17 cellular contexts compared by ENCODE assay signal in genomic region chr19:48186541-48186991, GRCh38. TPM values are rescaled to one million over a fixed set of nuclear protein-coding genes. Genes with fewer than 3 reads are reported as not detected.
DNase-seq lines count a peak whose midpoint lies in the region; ATAC-seq and TF ChIP-seq lines count a peak whose summit lies in the region.
"Had no signal": no experiment of that assay in that cellular context is flagged by ENCODE, and none has a peak within 500 bp of the region (broad histone marks: within the 10 kb centered on the region; RNA-seq: fewer than 3 reads in every experiment).

No MANE protein-coding gene starts in this region.

- H3K27ac ChIP-seq in upper lobe of right lung = no peak overlapping the region

- TF ChIP-seq CTCF in upper lobe of right lung (IDR thresholded peaks at IDR 0.05) = no peak

- intact Hi-C loops in upper lobe of right lung (cut with DNase I) = no loop called here

- no peaks in the 10 kb centered on the region for H3K4me1 ChIP-seq in upper lobe of right lung

- ATAC-seq in HG02642 (IDR thresholded peaks at IDR 0.05; ENCODE audit: poor library complexity, unreplicated experiment) = peak; percentile 68
- ATAC-seq in upper lobe of right lung = no peak
- ATAC-seq in HG03442 (IDR thresholded peaks at IDR 0.05; ENCODE audit: unreplicated experiment) = no peak
- ATAC-seq: CD8-positive, alpha-beta T cell had no signal

- no peaks in the 10 kb centered on the region for H3K36me3 ChIP-seq in upper lobe of right lung

- no peak overlapping the region for H3K4me3 ChIP-seq in upper lobe of right lung

- H3K27me3 ChIP-seq in upper lobe of right lung = no peaks in the 10 kb centered on the region

- peak; percentile 17 for DNase-seq in activated CD4-positive, CD25-positive, alpha-beta regulatory T cell treated with anti-CD3 and anti-CD28 coated beads, Interleukin-2, amount 50 U/mL, for 72 hours
- DNase-seq in activated CD4-positive, CD25-positive, alpha-beta regulatory T cell (lab: John Stamatoyannopoulos, UW) = no peak
- DNase-seq in NCI-H524 treated with DMSO at 0.1 percent for 48 hours (lab: John Stamatoyannopoulos, UW) = peak; percentile 85
- peak; percentile 34 for DNase-seq in upper lobe of right lung
- no peak for DNase-seq in C1 segment of cervical spinal cord (lab: John Stamatoyannopoulos, UW)
- DNase-seq in NCI-H2107 (lab: John Stamatoyannopoulos, UW) = no peak
- DNase-seq: 8988T; activated CD8-positive, alpha-beta memory T cell treated with anti-CD3 and anti-CD28 coated beads for 24 hours; activated naive CD4-positive, alpha-beta T cell treated with anti-CD3 and anti-CD28 coated beads for 36 hours; CD8-positive, alpha-beta T cell; NCI-H1417 treated with DMSO at 0.1 percent for 48 hours; NCI-H526 treated with DMSO at 0.1 percent for 48 hours; occipital lobe; small intestine; T-helper 9 cell had no signal

- peaks cover under 1% of the 10 kb centered on the region for H3K9me3 ChIP-seq in upper lobe of right lung

RNA-seq across cellular contexts. Expression of gene ZSWIM9, which starts 16.1 kb away (rescaled TPM):
- total RNA-seq in upper lobe of right lung = 7.5 TPM

RNA-seq across cellular contexts. Expression of gene LIG1, which starts 16.4 kb away (rescaled TPM):
- 17.7 TPM for total RNA-seq in upper lobe of right lung

Comparison
In these comparisons a context has a peak if more than half of its experiments do, and no peak if none do; other contexts are left out.
1. DNase-seq: peak in activated CD4-positive, CD25-positive, alpha-beta regulatory T cell treated with anti-CD3 and anti-CD28 coated beads, Interleukin-2, amount 50 U/mL, for 72 hours (single experiment), NCI-H524 treated with DMSO at 0.1 percent for 48 hours (single experiment) and upper lobe of right lung (single experiment); none in activated CD4-positive, CD25-positive, alpha-beta regulatory T cell (0 of 4), C1 segment of cervical spinal cord (0 of 14) and NCI-H2107 (single experiment).